In the genomic region with DNA sequence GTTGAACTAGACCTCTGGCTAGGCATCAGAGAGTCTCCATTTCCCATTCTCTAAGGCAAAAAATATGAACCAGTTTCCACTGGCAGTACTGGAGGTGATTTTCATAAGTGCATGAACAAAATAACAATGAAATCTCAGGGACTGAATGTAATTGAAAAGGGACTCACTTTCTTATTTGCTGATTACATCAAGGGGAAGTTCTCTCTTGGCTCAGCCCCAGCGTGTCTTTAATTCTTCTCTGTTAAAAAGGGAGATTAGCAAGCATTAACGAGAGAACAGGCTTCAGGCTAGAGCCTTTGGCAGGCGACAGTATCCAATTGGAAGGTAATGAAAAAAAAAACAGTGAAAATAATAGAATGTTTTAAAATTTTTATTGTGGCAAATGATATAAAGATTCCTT, we compare ENCODE assay signal across 27 cellular contexts. TPM values are rescaled to one million over a fixed set of nuclear protein-coding genes. Genes with fewer than 3 reads are reported as not detected.
DNase-seq lines count a peak whose midpoint lies in the region; ATAC-seq and TF ChIP-seq lines count a peak whose summit lies in the region.
"Had no signal": no experiment of that assay in that cellular context is flagged by ENCODE, and none has a peak within 500 bp of the region (broad histone marks: within the 10 kb centered on the region; RNA-seq: fewer than 3 reads in every experiment).

No MANE protein-coding gene starts in this region.

- H3K23ac ChIP-seq in mesendoderm (ENCODE audit: low read length) = no peak overlapping the region

- H3K4me2 ChIP-seq in GM23338 (no peak overlapping the region), mesendoderm (ENCODE audit: low read length) (no peak overlapping the region)

- H3K9me2 ChIP-seq in GM23338 (ENCODE audit: insufficient read depth) = no peaks in the 10 kb centered on the region

- 0 out of 2 replicates have a peak overlapping the region, but pooled peaks have one; percentile 9 for H2AFZ ChIP-seq in GM23338
- H2AFZ ChIP-seq: GM23248 had no signal

- H2AK5ac ChIP-seq in mesendoderm (ENCODE audit: low read length) = no peak overlapping the region

- no peak overlapping the region for H3K9ac ChIP-seq in mesendoderm (ENCODE audit: low read length)
- H3K9ac ChIP-seq: GM23248 had no signal

- no peaks in the 10 kb centered on the region for H4K20me1 ChIP-seq in GM23338 (replicated peaks; ENCODE audit: insufficient read depth)

- H3K4me1 Mint-ChIP-seq in GM23338 = no peaks in the 10 kb centered on the region; the same call in 1 of the 3 replicates
- H3K4me1 Mint-ChIP-seq: CD4-positive, CD25-positive, alpha-beta regulatory T cell had no signal

- H3K36me3 Mint-ChIP-seq in GM23338 (ENCODE audit: low read depth) = no peaks in the 10 kb centered on the region
- H3K36me3 Mint-ChIP-seq: CD4-positive, CD25-positive, alpha-beta regulatory T cell had no signal

- WGBS in mesendoderm (ENCODE audit: extremely low coverage, insufficient coverage, low lambda C conversion rate) = no CpG with 5 or more reads among the region's 3 CpGs

- H3K27ac Mint-ChIP-seq in GM23338 = no peak overlapping the region
- H3K27ac Mint-ChIP-seq: CD4-positive, CD25-positive, alpha-beta regulatory T cell had no signal

- no peak overlapping the region for H2BK5ac ChIP-seq in mesendoderm (ENCODE audit: low read length)

- H2BK15ac ChIP-seq in mesendoderm (replicated peaks; ENCODE audit: low read depth) = no peak overlapping the region

- no peak overlapping the region for H3K4ac ChIP-seq in mesendoderm (ENCODE audit: low read depth, low read length)

- no peak overlapping the region for H4K8ac ChIP-seq in mesendoderm (ENCODE audit: low read depth, low read length)

- peak; percentile 18 for DNase-seq in Ammon's horn (ENCODE audit: low spot score)
- no peak for DNase-seq in GM23338 (ENCODE audit: low spot score)
- peak; percentile 9 for DNase-seq in astrocyte of the hippocampus (ENCODE audit: low read depth, low spot score)
- DNase-seq in mesendoderm = peak; percentile 35
- no peak for DNase-seq in NCI-H1092 (lab: John Stamatoyannopoulos, UW)
- DNase-seq in NCI-H2107 treated with DMSO at 0.1 percent for 48 hours (lab: John Stamatoyannopoulos, UW; ENCODE audit: unreplicated experiment) = no peak
- DNase-seq: CD4-positive, CD25-positive, alpha-beta regulatory T cell; DMS79 treated with DMSO at 0.1 percent for 48 hours; GM23248; MM.1S; NCI-H1048; NCI-H1694; NCI-H510A; NCI-H774; PC-3; RPMI8226; SHP77 had no signal

- H3K36me3 ChIP-seq in GM23338 (ENCODE audit: insufficient read depth) (no peaks in the 10 kb centered on the region), mesendoderm (ENCODE audit: control insufficient read depth, insufficient read depth, low read length) (no peaks in the 10 kb centered on the region)
- H3K36me3 ChIP-seq: HAP-1 had no signal

- H3K79me2 ChIP-seq in GM23338 (replicated peaks; ENCODE audit: insufficient read depth) (no peaks in the 10 kb centered on the region), mesendoderm (ENCODE audit: control insufficient read depth, insufficient read depth, low read length) (no peaks in the 10 kb centered on the region)

- H3K27ac ChIP-seq in GM23338 (ENCODE audit: low read depth) (no peak overlapping the region), mesendoderm (ENCODE audit: low read depth, low read length) (no peak overlapping the region)
- H3K27ac ChIP-seq: GM23248, HL-60, SK-N-MC had no signal

- no peak; the same call in 2 of the 3 replicates for ATAC-seq in GM23338
- no peak for ATAC-seq in GM18909 (IDR thresholded peaks at IDR 0.05; ENCODE audit: poor library complexity, unreplicated experiment)
- ATAC-seq: GM12878, HepG2, K562, PC-3 had no signal

- H4K5ac ChIP-seq in mesendoderm (ENCODE audit: low read length) = no peak overlapping the region

- H3K56ac ChIP-seq in mesendoderm (ENCODE audit: low read length) = no peak overlapping the region

- H3K27me3 ChIP-seq in GM23338 (ENCODE audit: insufficient read depth) (no peaks in the 10 kb centered on the region), mesendoderm (ENCODE audit: insufficient read depth, low read length, poor library complexity) (no peaks in the 10 kb centered on the region)

- no peak overlapping the region for H3K4me3 Mint-ChIP-seq in GM23338
- H3K4me3 Mint-ChIP-seq: CD4-positive, CD25-positive, alpha-beta regulatory T cell had no signal

- peaks cover 2% of the 10 kb centered on the region for H3K27me3 Mint-ChIP-seq in GM23338 (ENCODE audit: insufficient read depth, low read depth, poor library complexity)
- H3K27me3 Mint-ChIP-seq: CD4-positive, CD25-positive, alpha-beta regulatory T cell had no signal

- H3K4me3 ChIP-seq in GM23338 (no peak overlapping the region), mesendoderm (ENCODE audit: low read length) (no peak overlapping the region)
- H3K4me3 ChIP-seq: GM12878, GM23248, HAP-1, K562, SK-N-MC had no signal

- H3K18ac ChIP-seq in mesendoderm (ENCODE audit: low read length) = no peak overlapping the region

- no peaks in the 10 kb centered on the region for H3K4me1 ChIP-seq in GM23338 (ENCODE audit: insufficient read depth)
- H3K4me1 ChIP-seq in mesendoderm (ENCODE audit: control insufficient read depth, low read depth, low read length) = peaks cover 3% of the 10 kb centered on the region
- H3K4me1 ChIP-seq: HAP-1 had no signal

- no peaks in the 10 kb centered on the region for H3K79me1 ChIP-seq in mesendoderm (ENCODE audit: low read length)

- no peaks in the 10 kb centered on the region for H3K9me3 Mint-ChIP-seq in GM23338

- no peaks in the 10 kb centered on the region for H3F3A ChIP-seq in GM23338 (replicated peaks; ENCODE audit: low read depth)

- TF ChIP-seq CTCF in GM23338 (conservative IDR thresholded peaks at IDR 0.05; ENCODE audit: low read depth in 2 of 2) = no peak

- peak overlapping the region; percentile 61 for H2BK120ac ChIP-seq in mesendoderm (ENCODE audit: low read depth, low read length)

TF ChIP-seq in GM23338, 12 proteins besides CTCF, POLR2A, EP300 and RAD21 (continues in another document):
- TF ChIP-seq CREB1 (CRISPR knock-in tag; IDR thresholded peaks at IDR 0.05; ENCODE audit: low read depth) (no peak), ZNF114 (CRISPR knock-in tag; IDR thresholded peaks at IDR 0.05) (no peak), STAT1 (IDR thresholded peaks at IDR 0.05; ENCODE audit: unreplicated experiment) (no peak), ZNF331 (CRISPR knock-in tag; IDR thresholded peaks at IDR 0.05; ENCODE audit: low read depth) (no peak), EZH2phosphoT487 (IDR thresholded peaks at IDR 0.05; ENCODE audit: unreplicated experiment) (no peak), EZH2 (IDR thresholded peaks at IDR 0.05; ENCODE audit: low read depth, unreplicated experiment) (no peak), JUNB (IDR thresholded peaks at IDR 0.05; ENCODE audit: unreplicated experiment) (no peak), REST (IDR thresholded peaks at IDR 0.05; ENCODE audit: unreplicated experiment) (no peak), NANOG (IDR thresholded peaks at IDR 0.05; ENCODE audit: borderline replicate concordance) (no peak), POLR2AphosphoS5 (IDR thresholded peaks at IDR 0.05; ENCODE audit: low read depth) (no peak)
- TF ChIP-seq, protein P1, sequence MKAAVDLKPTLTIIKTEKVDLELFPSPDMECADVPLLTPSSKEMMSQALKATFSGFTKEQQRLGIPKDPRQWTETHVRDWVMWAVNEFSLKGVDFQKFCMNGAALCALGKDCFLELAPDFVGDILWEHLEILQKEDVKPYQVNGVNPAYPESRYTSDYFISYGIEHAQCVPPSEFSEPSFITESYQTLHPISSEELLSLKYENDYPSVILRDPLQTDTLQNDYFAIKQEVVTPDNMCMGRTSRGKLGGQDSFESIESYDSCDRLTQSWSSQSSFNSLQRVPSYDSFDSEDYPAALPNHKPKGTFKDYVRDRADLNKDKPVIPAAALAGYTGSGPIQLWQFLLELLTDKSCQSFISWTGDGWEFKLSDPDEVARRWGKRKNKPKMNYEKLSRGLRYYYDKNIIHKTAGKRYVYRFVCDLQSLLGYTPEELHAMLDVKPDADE (IDR thresholded peaks at IDR 0.05) = no peak

RNA-seq across cellular contexts. Expression of gene ADAMTS18, which starts 34.0 kb away (rescaled TPM):
- 0.90 TPM in 1 of 2 replicates, not detected in the other for total RNA-seq in GM23338 (2014; rRNA removed; shearing (Covaris generic))
- polyA plus RNA-seq in GM23338 (2016; fragmentation: Nextera tagmentation; extraction: Ambion mirVana) = 0.10 and 0.15 TPM in 2 replicates
- 0.38 TPM for polyA plus RNA-seq in mesendoderm (2013, experiment 1 of 2)
- polyA plus RNA-seq in mesendoderm (2013, experiment 2 of 2) = 0.46 TPM
- total RNA-seq: A673; CD4-positive, CD25-positive, alpha-beta regulatory T cell; GM12878; GM23248; HepG2; HT-29; K562; PC-3 had no signal
- polyA plus RNA-seq: BJ; CD4-positive, CD25-positive, alpha-beta regulatory T cell; GM12878; GM23248; K562 had no signal

Comparison
In these comparisons a context has a peak if more than half of its experiments do, and no peak if none do; other contexts are left out.
1. DNase-seq: peak in Ammon's horn (single experiment), astrocyte of the hippocampus (single experiment) and mesendoderm (single experiment); none in GM23338 (single experiment), NCI-H1092 (single experiment) and NCI-H2107 treated with DMSO at 0.1 percent for 48 hours (single experiment).